ENCODE assay signal across 26 cellular contexts in the genomic region with DNA sequence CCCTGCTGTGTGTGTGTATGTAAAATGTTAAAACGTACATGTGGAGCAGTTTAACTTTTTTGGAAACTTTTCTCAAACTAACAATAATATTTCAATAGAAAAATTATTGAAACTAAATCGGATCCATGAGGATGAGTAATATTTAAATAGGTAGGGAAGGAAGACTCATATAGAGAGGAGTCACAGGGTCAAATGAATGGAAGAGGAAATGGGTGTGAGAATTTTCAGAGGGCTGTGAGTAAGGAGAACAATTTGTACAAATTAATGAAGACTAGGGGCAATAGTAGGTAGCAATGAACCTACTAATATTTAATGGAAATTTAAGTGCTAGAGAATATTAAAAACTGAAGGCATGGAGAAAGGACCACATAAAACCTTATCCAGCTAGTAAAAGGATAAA.
"Had no signal": no experiment of that assay in that cellular context is flagged by ENCODE, and none has a peak within 500 bp of the region (broad histone marks: within the 10 kb centered on the region; RNA-seq: fewer than 3 reads in every experiment).

No MANE protein-coding gene starts in this region.

- H3K27ac ChIP-seq: ascending aorta, gastrocnemius medialis, heart left ventricle had no signal

- H3K27ac Mint-ChIP-seq: activated CD4-positive, alpha-beta memory T cell treated with anti-CD3 and anti-CD28 coated beads, Interleukin-2, amount 10 ng/mL, durations not matched to agents 7 days and 5 days; activated CD4-positive, alpha-beta T cell treated with anti-CD3 and anti-CD28 coated beads for 36 hours; activated CD4-positive, alpha-beta T cell treated with anti-CD3 and anti-CD28 coated beads, Interleukin-2, amount 10 ng/mL, durations not matched to agents 24 days and 14 days; activated naive CD4-positive, alpha-beta T cell treated with anti-CD3 and anti-CD28 coated beads, Interleukin-2, amount 10 ng/mL, durations not matched to agents 7 days and 5 days; activated naive CD4-positive, alpha-beta T cell treated with anti-CD3 and anti-CD28 coated beads, Interleukin-2, amount 50 U/mL, for 72 hours; activated naive CD8-positive, alpha-beta T cell treated with anti-CD3 and anti-CD28 coated beads, Interleukin-2, amount 10 ng/mL, durations not matched to agents 7 days and 5 days; activated T-cell treated with anti-CD3 and anti-CD28 coated beads, Interleukin-2, amount 50 U/mL, for 24 hours; activated T-cell treated with anti-CD3 and anti-CD28 coated beads, Interleukin-2, amount 50 U/mL, for 72 hours; brain; effector memory CD8-positive, alpha-beta T cell had no signal

- ATAC-seq: activated CD4-positive, alpha-beta T cell treated with anti-CD3 and anti-CD28 coated beads for 36 hours; activated naive CD4-positive, alpha-beta T cell treated with anti-CD3 and anti-CD28 coated beads, Interleukin-2, amount 50 U/mL, for 72 hours; activated T-cell treated with anti-CD3 and anti-CD28 coated beads, Interleukin-2, amount 50 U/mL, for 72 hours; effector memory CD8-positive, alpha-beta T cell; esophagus mucosa; gastrocnemius medialis; heart left ventricle had no signal

- H3K4me1 Mint-ChIP-seq: activated CD4-positive, alpha-beta memory T cell treated with anti-CD3 and anti-CD28 coated beads, Interleukin-2, amount 10 ng/mL, durations not matched to agents 7 days and 5 days; activated CD4-positive, alpha-beta T cell treated with anti-CD3 and anti-CD28 coated beads for 36 hours; activated CD4-positive, alpha-beta T cell treated with anti-CD3 and anti-CD28 coated beads, Interleukin-2, amount 10 ng/mL, durations not matched to agents 24 days and 14 days; activated naive CD4-positive, alpha-beta T cell treated with anti-CD3 and anti-CD28 coated beads, Interleukin-2, amount 10 ng/mL, durations not matched to agents 7 days and 5 days; activated naive CD8-positive, alpha-beta T cell treated with anti-CD3 and anti-CD28 coated beads, Interleukin-2, amount 10 ng/mL, durations not matched to agents 7 days and 5 days; brain had no signal

- H3K36me3 ChIP-seq: ascending aorta, gastrocnemius medialis, heart left ventricle had no signal

- H3K4me3 ChIP-seq: ascending aorta, gastrocnemius medialis, heart left ventricle had no signal

- DNase-seq: activated CD4-positive, alpha-beta memory T cell treated with anti-CD3 and anti-CD28 coated beads, Interleukin-2, amount 10 ng/mL, durations not matched to agents 7 days and 5 days; activated CD4-positive, alpha-beta T cell treated with anti-CD3 and anti-CD28 coated beads for 36 hours; activated CD4-positive, alpha-beta T cell treated with anti-CD3 and anti-CD28 coated beads, Interleukin-2, amount 10 ng/mL, durations not matched to agents 24 days and 14 days; activated CD4-positive, CD25-positive, alpha-beta regulatory T cell; activated CD4-positive, CD25-positive, alpha-beta regulatory T cell treated with anti-CD3 and anti-CD28 coated beads, Interleukin-2, amount 50 U/mL, for 72 hours; activated CD8-positive, alpha-beta memory T cell treated with anti-CD3 and anti-CD28 coated beads, Interleukin-2, amount 50 U/mL, for 48 hours; activated gamma-delta T cell; activated naive CD4-positive, alpha-beta T cell; activated naive CD4-positive, alpha-beta T cell treated with anti-CD3 and anti-CD28 coated beads, Interleukin-2, amount 10 ng/mL, durations not matched to agents 7 days and 5 days; activated naive CD8-positive, alpha-beta T cell treated with anti-CD3 and anti-CD28 coated beads, Interleukin-2, amount 10 ng/mL, durations not matched to agents 7 days and 5 days; activated T-cell treated with anti-CD3 and anti-CD28 coated beads for 4 hours; activated T-cell treated with anti-CD3 and anti-CD28 coated beads, Interleukin-2, amount 50 U/mL, for 24 hours; activated T-cell treated with anti-CD3 and anti-CD28 coated beads, Interleukin-2, amount 50 U/mL, for 72 hours; caudate nucleus; cortex of kidney; dermis blood vessel endothelial cell; effector CD4-positive, alpha-beta T cell; effector memory CD8-positive, alpha-beta T cell; gastrocnemius medialis; glutamatergic neuron; heart left ventricle; T-helper 2 cell had no signal

- H3K4me3 Mint-ChIP-seq: activated CD4-positive, alpha-beta memory T cell treated with anti-CD3 and anti-CD28 coated beads, Interleukin-2, amount 10 ng/mL, durations not matched to agents 7 days and 5 days; activated CD4-positive, alpha-beta T cell treated with anti-CD3 and anti-CD28 coated beads for 36 hours; activated CD4-positive, alpha-beta T cell treated with anti-CD3 and anti-CD28 coated beads, Interleukin-2, amount 10 ng/mL, durations not matched to agents 24 days and 14 days; activated naive CD4-positive, alpha-beta T cell treated with anti-CD3 and anti-CD28 coated beads, Interleukin-2, amount 10 ng/mL, durations not matched to agents 7 days and 5 days; activated naive CD8-positive, alpha-beta T cell treated with anti-CD3 and anti-CD28 coated beads, Interleukin-2, amount 10 ng/mL, durations not matched to agents 7 days and 5 days; activated T-cell treated with anti-CD3 and anti-CD28 coated beads, Interleukin-2, amount 50 U/mL, for 24 hours; activated T-cell treated with anti-CD3 and anti-CD28 coated beads, Interleukin-2, amount 50 U/mL, for 72 hours; brain; effector memory CD8-positive, alpha-beta T cell had no signal

- H3K36me3 Mint-ChIP-seq: activated naive CD4-positive, alpha-beta T cell treated with anti-CD3 and anti-CD28 coated beads, Interleukin-2, amount 10 ng/mL, durations not matched to agents 7 days and 5 days; activated naive CD4-positive, alpha-beta T cell treated with anti-CD3 and anti-CD28 coated beads, Interleukin-2, amount 50 U/mL, for 72 hours; activated naive CD8-positive, alpha-beta T cell treated with anti-CD3 and anti-CD28 coated beads, Interleukin-2, amount 10 ng/mL, durations not matched to agents 7 days and 5 days; brain had no signal

- H3K27me3 ChIP-seq: ascending aorta, gastrocnemius medialis, heart left ventricle had no signal

- H3K4me1 ChIP-seq: ascending aorta, heart left ventricle had no signal

- H3K27me3 Mint-ChIP-seq: activated CD4-positive, alpha-beta memory T cell treated with anti-CD3 and anti-CD28 coated beads, Interleukin-2, amount 10 ng/mL, durations not matched to agents 7 days and 5 days; activated CD4-positive, alpha-beta T cell treated with anti-CD3 and anti-CD28 coated beads for 36 hours; activated CD4-positive, alpha-beta T cell treated with anti-CD3 and anti-CD28 coated beads, Interleukin-2, amount 10 ng/mL, durations not matched to agents 24 days and 14 days; activated naive CD4-positive, alpha-beta T cell treated with anti-CD3 and anti-CD28 coated beads, Interleukin-2, amount 10 ng/mL, durations not matched to agents 7 days and 5 days; activated naive CD8-positive, alpha-beta T cell treated with anti-CD3 and anti-CD28 coated beads, Interleukin-2, amount 10 ng/mL, durations not matched to agents 7 days and 5 days; activated T-cell treated with anti-CD3 and anti-CD28 coated beads, Interleukin-2, amount 50 U/mL, for 24 hours; brain; effector memory CD8-positive, alpha-beta T cell had no signal

- H3K9me3 Mint-ChIP-seq: activated CD4-positive, alpha-beta memory T cell treated with anti-CD3 and anti-CD28 coated beads, Interleukin-2, amount 10 ng/mL, durations not matched to agents 7 days and 5 days; activated CD4-positive, alpha-beta T cell treated with anti-CD3 and anti-CD28 coated beads, Interleukin-2, amount 10 ng/mL, durations not matched to agents 24 days and 14 days; activated naive CD4-positive, alpha-beta T cell treated with anti-CD3 and anti-CD28 coated beads, Interleukin-2, amount 10 ng/mL, durations not matched to agents 7 days and 5 days; activated naive CD8-positive, alpha-beta T cell treated with anti-CD3 and anti-CD28 coated beads, Interleukin-2, amount 10 ng/mL, durations not matched to agents 7 days and 5 days had no signal

- H3K9me3 ChIP-seq: gastrocnemius medialis had no signal
